ENCODE assay signal across 8 cellular contexts in the genomic region with DNA sequence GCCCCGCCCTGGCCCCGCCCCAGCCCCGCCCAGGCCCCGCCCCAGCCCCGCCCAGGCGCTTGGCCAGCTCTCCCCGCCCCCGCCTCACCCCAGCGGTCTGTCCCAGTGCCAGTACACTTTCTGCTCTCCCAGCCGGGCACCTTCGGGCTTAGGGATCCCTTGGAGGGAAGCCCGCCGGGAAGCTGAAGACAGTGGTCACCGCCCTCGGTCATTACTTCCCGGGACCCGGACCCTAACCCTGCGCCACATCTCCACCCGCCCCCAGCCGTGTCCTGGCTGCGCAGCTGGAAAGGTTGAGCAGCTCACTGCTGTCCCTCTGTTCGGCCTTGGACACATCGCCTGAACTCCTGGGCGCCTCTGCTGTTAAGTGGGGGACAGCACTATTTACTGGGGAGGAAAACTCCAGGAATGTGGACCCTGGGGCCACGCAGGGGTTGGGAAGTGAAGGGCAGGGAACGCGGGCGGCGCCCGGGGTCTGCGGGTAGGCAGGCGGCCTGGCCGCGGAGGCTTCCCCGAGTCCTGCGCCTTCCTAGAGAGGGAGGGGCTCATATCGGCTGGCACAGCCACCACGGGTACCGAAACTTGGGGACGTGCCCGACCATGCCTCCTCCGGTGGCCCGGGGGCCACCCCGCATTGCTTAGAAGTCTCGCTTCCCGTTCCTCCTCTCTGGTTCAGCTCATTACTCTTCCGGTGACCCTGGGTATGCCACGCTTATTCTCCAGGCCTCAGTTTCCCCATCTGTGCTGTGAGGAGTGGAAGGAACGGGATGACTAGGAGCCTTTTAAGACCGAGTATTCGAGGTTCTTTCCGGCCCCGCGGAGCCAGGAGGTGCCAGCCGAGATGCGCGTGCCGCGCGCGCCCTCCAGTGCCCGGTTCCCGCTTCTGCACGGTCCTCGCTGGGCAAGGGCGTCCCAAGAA.
A peak's percentile ranks its signal among the peaks of the same experiment; 100 is the strongest.
DNase-seq lines count a peak whose midpoint lies in the region; ATAC-seq and TF ChIP-seq lines count a peak whose summit lies in the region.

No MANE protein-coding gene starts in this region.

- DNase-seq in GM23248 (peak; percentile 86), T follicular helper cell (ENCODE audit: low read depth) (peak; percentile 64), adipocyte (ENCODE audit: low read depth) (peak; percentile 88), heart left ventricle (peak; percentile 78 to 92 (median 86)), trophoblast cell (peak; percentile 42 to 74), transverse colon (peak; percentile 87)

- peak overlapping the region; percentile 73 for H3K9ac ChIP-seq in ES-I3 (ENCODE audit: low read depth, low read length)
- H3K9ac ChIP-seq in GM23248, result peak overlapping the region; percentile 42; the same call in 1 of the 2 replicates
- H3K9ac ChIP-seq in KMS-11, result peak overlapping the region; percentile 37; the same call in 1 of the 2 replicates
- peak overlapping the region; percentile 86 for H3K9ac ChIP-seq in adipocyte (ENCODE audit: low read length)
- no peak overlapping the region for H3K9ac ChIP-seq in trophoblast cell (ENCODE audit: low read length)

- no peak overlapping the region for H3K18ac ChIP-seq in trophoblast cell (ENCODE audit: low read length)

- H2BK5ac ChIP-seq in trophoblast cell (ENCODE audit: low read depth, low read length, poor library complexity), result no peak overlapping the region

- H3K14ac ChIP-seq in trophoblast cell (ENCODE audit: low read length), result peak overlapping the region; percentile 27

- no peaks in the 10 kb centered on the region for H3F3A ChIP-seq in GM23248 (ENCODE audit: insufficient read depth)

- no peak overlapping the region for H2AK5ac ChIP-seq in trophoblast cell (ENCODE audit: low read length)

- H4K8ac ChIP-seq in trophoblast cell (ENCODE audit: low read depth, low read length), result peak overlapping the region; percentile 59

- intact Hi-C loops in heart left ventricle (cut with DNase I), result loop anchor here (1.0 to 10.0 kb wide), 17 partner anchors 118 to 1032 kb away; partner anchors contain the start of gene GYPC (in 6 of the 10)
- intact Hi-C loops in transverse colon (cut with DNase I; ENCODE audit: low total_unique reads), result loop anchor here (5.0 kb wide), 1 partner anchor 250 kb away; no protein-coding TSS in a partner anchor

- no peak overlapping the region for H3K23ac ChIP-seq in trophoblast cell (ENCODE audit: low read length)

- H3K79me2 ChIP-seq in GM23248 (ENCODE audit: insufficient read depth), result no peaks in the 10 kb centered on the region
- no peaks in the 10 kb centered on the region for H3K79me2 ChIP-seq in KMS-11 (ENCODE audit: insufficient read depth, low read depth)
- no peaks in the 10 kb centered on the region for H3K79me2 ChIP-seq in trophoblast cell (ENCODE audit: control insufficient read depth, insufficient read depth, low read length, poor library complexity)

- H4K91ac ChIP-seq in trophoblast cell (ENCODE audit: low read depth, low read length), result peak overlapping the region; percentile 66

- peak; percentile 88 to 95 (median 91) for ATAC-seq in heart left ventricle

- H2AFZ ChIP-seq in GM23248, result peak overlapping the region; percentile 81
- peak overlapping the region; percentile 93 for H2AFZ ChIP-seq in KMS-11 (ENCODE audit: low read depth)
- H2AFZ ChIP-seq in trophoblast cell (ENCODE audit: insufficient read depth, low read length, poor library complexity), result peak overlapping the region; percentile 80

- peak; percentile 80 for TF ChIP-seq CTCF in KMS-11 (conservative IDR thresholded peaks at IDR 0.05; ENCODE audit: low read depth, low read length)
- TF ChIP-seq CTCF in heart left ventricle (IDR thresholded peaks at IDR 0.05), result peak; percentile 88 to 99 (median 95)
- TF ChIP-seq CTCF in transverse colon (IDR thresholded peaks at IDR 0.05), result peak; percentile 88 to 94 (median 93)

- TF ChIP-seq POLR2A in heart left ventricle (IDR thresholded peaks at IDR 0.05) (no peak), transverse colon (IDR thresholded peaks at IDR 0.05) (no peak)

- H3K4me3 ChIP-seq in GM23248, result peak overlapping the region; percentile 69
- H3K4me3 ChIP-seq in KMS-11 (IDR thresholded peaks at IDR 0.05; ENCODE audit: insufficient read depth, low read depth, low read length), result peak overlapping the region; percentile 70
- H3K4me3 ChIP-seq in adipocyte (ENCODE audit: low read length), result peak overlapping the region; percentile 83
- H3K4me3 ChIP-seq in heart left ventricle, result peak overlapping the region; percentile 50 to 85 (median 66)
- H3K4me3 ChIP-seq in trophoblast cell (ENCODE audit: low read depth, low read length), result peak overlapping the region; percentile 65
- peak overlapping the region; percentile 40 to 72 (median 46) for H3K4me3 ChIP-seq in transverse colon

- WGBS in GM23248 (ENCODE audit: low coverage in 1 of 2, low lambda C conversion rate in 2 of 2, missing lambda C conversion rate in 2 of 2), 2 experiments, result 1% methylated on average over 43 to 62 of the region's 66 CpGs
- 0 to 1% (median 0%) methylated on average over 37 to 66 of the region's 66 CpGs for WGBS in heart left ventricle, 4 donors
- WGBS in trophoblast cell (ENCODE audit: extremely low coverage, insufficient coverage, insufficient read length), result no CpG with 5 or more reads among the region's 66 CpGs
- WGBS in transverse colon (ENCODE audit: low coverage in 1 of 2), 2 donors, result 0 to 1% methylated on average over 6 to 50 of the region's 66 CpGs

- peak overlapping the region; percentile 63 for H2BK12ac ChIP-seq in trophoblast cell (ENCODE audit: low read length)

- peak overlapping the region; percentile 53 for H3K4ac ChIP-seq in trophoblast cell (ENCODE audit: low read depth, low read length)

- H3K9me2 ChIP-seq in GM23248 (ENCODE audit: insufficient read depth), result no peaks in the 10 kb centered on the region

- H3K36me3 ChIP-seq in ES-I3 (ENCODE audit: insufficient read depth, low read length) (no peaks in the 10 kb centered on the region), GM23248 (ENCODE audit: low read depth) (no peaks in the 10 kb centered on the region), KMS-11 (ENCODE audit: insufficient read depth) (no peaks in the 10 kb centered on the region), adipocyte (ENCODE audit: control insufficient read depth, insufficient read depth, low read length, severe bottlenecking) (no peaks in the 10 kb centered on the region), heart left ventricle (no peaks in the 10 kb centered on the region), trophoblast cell (ENCODE audit: control insufficient read depth in 1 of 2, insufficient read depth in 2 of 2, low read length in 2 of 2) (no peaks in the 10 kb centered on the region), transverse colon (no peaks in the 10 kb centered on the region)

- no peaks in the 10 kb centered on the region for H4K20me1 ChIP-seq in GM23248 (ENCODE audit: insufficient read depth)
- no peaks in the 10 kb centered on the region for H4K20me1 ChIP-seq in KMS-11 (ENCODE audit: insufficient read depth)

- H3K4me2 ChIP-seq in GM23248 (ENCODE audit: unreplicated experiment) (peak overlapping the region; percentile 91), KMS-11 (peak overlapping the region; percentile 72), trophoblast cell (ENCODE audit: low read length) (peak overlapping the region; percentile 99)

- H3K9me3 ChIP-seq in ES-I3 (ENCODE audit: control insufficient read depth, insufficient read depth, low read length) (no peaks in the 10 kb centered on the region), GM23248 (ENCODE audit: low read depth) (no peaks in the 10 kb centered on the region), adipocyte (ENCODE audit: control insufficient read depth, low read length) (no peaks in the 10 kb centered on the region), heart left ventricle (no peaks in the 10 kb centered on the region), trophoblast cell (ENCODE audit: insufficient read depth, low read depth, low read length) (no peaks in the 10 kb centered on the region), transverse colon (no peaks in the 10 kb centered on the region)

- H3K27ac ChIP-seq in GM23248 (no peak overlapping the region), KMS-11 (no peak overlapping the region), heart left ventricle (peak overlapping the region; percentile 24 to 83 (median 75)), trophoblast cell (ENCODE audit: low read depth, low read length) (no peak overlapping the region), transverse colon (peak overlapping the region in 3 of 4 donors; percentile 11 to 51 (median 16))

- H4K12ac ChIP-seq in trophoblast cell (ENCODE audit: low read depth, low read length), result peak overlapping the region; percentile 11

- H2BK120ac ChIP-seq in trophoblast cell (ENCODE audit: insufficient read depth, low read length, poor library complexity), result no peak overlapping the region

- in situ Hi-C loops in GM23248 (cut with MboI) (no loop called here), transverse colon (cut with MboI; ENCODE audit: low pct_ligation_motif_present in 1 of 4, low pct_unique_long_range_greater_than_20kb in 1 of 4, low sequenced_read_pairs in 3 of 4) (loop anchor here in 2 of 4 donors (10.0 kb wide), 1 partner anchor 252 kb away; no protein-coding TSS in a partner anchor)

- peaks cover 4% of the 10 kb centered on the region for H3K79me1 ChIP-seq in trophoblast cell (ENCODE audit: low read length)

- TF ChIP-seq EP300 in transverse colon (IDR thresholded peaks at IDR 0.05; ENCODE audit: low read depth), result no peak

- H3K4me1 ChIP-seq in ES-I3 (ENCODE audit: insufficient read depth, low read length), result no peaks in the 10 kb centered on the region
- peaks cover 5% of the 10 kb centered on the region; the same call in 1 of the 2 replicates for H3K4me1 ChIP-seq in GM23248 (ENCODE audit: insufficient read depth)
- no peaks in the 10 kb centered on the region for H3K4me1 ChIP-seq in KMS-11 (ENCODE audit: low read depth, poor library complexity, severe bottlenecking)
- peaks cover 18% of the 10 kb centered on the region for H3K4me1 ChIP-seq in adipocyte (ENCODE audit: control insufficient read depth, insufficient read depth, low read length)
- H3K4me1 ChIP-seq in heart left ventricle, result peaks cover 0 to 11% (median 0%) of the 10 kb centered on the region in 12 donors
- H3K4me1 ChIP-seq in trophoblast cell (ENCODE audit: control insufficient read depth in 1 of 2, insufficient read depth in 2 of 2, low read length in 2 of 2), result peaks cover 0 to 5% of the 10 kb centered on the region in 2 experiments
- peaks cover 0 to 11% (median 8%) of the 10 kb centered on the region in 4 donors for H3K4me1 ChIP-seq in transverse colon

- H3K27me3 ChIP-seq in GM23248 (replicated peaks; ENCODE audit: insufficient read depth) (peaks cover 10% of the 10 kb centered on the region; the same call in 1 of the 2 replicates), KMS-11 (ENCODE audit: insufficient read depth, low read depth) (no peaks in the 10 kb centered on the region), adipocyte (replicated peaks; ENCODE audit: control insufficient read depth, insufficient read depth, low read length) (peaks cover 33% of the 10 kb centered on the region), heart left ventricle (peaks cover 0 to 15% (median 0%) of the 10 kb centered on the region in 9 donors), trophoblast cell (ENCODE audit: insufficient read depth, low read length) (peaks cover 2% of the 10 kb centered on the region), transverse colon (peaks cover 5% of the 10 kb centered on the region)

Comparison
In these comparisons a context has a peak if more than half of its experiments do, and no peak if none do; other contexts are left out.
1. H3K27ac ChIP-seq: peak in heart left ventricle (12 of 12) and transverse colon (3 of 4); none in GM23248 (single experiment), KMS-11 (single experiment) and trophoblast cell (single experiment).
2. Peak in every context shown above with its lines, with median percentiles within 50 percentile points of each other: DNase-seq, H2AFZ ChIP-seq, H3K4me2 ChIP-seq, H3K4me3 ChIP-seq and CTCF ChIP-seq.